Comparison of ENCODE assay signal across 1 cellular context in the genomic region with DNA sequence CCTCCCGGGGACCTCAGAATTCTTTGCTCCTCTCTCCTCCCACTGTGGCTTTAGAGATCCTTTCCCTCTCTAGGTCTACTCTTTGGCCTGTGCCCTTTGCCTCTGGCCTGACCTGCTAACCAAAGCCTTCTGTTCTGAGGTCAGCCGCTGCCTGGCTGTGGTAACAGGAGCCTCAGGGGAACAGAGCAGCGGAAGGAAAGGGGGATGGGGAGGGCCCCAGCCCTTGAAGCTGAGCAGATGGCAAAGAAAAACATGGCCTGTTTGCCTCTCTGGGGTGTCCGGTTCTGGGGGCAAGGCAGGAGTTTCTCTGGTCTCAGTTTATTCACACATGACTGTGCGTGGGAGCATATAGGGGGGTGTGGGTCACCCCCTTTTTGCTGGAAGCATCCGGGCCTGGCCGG.
A peak's percentile ranks its signal among the peaks of the same experiment; 100 is the strongest.
TF ChIP-seq lines count a peak whose summit lies in the region.

No MANE protein-coding gene starts in this region.

TF ChIP-seq in HepG2, 621 proteins besides CTCF, POLR2A, EP300 and RAD21 (continued from another document and continues in another):
- TF ChIP-seq, protein P1, sequence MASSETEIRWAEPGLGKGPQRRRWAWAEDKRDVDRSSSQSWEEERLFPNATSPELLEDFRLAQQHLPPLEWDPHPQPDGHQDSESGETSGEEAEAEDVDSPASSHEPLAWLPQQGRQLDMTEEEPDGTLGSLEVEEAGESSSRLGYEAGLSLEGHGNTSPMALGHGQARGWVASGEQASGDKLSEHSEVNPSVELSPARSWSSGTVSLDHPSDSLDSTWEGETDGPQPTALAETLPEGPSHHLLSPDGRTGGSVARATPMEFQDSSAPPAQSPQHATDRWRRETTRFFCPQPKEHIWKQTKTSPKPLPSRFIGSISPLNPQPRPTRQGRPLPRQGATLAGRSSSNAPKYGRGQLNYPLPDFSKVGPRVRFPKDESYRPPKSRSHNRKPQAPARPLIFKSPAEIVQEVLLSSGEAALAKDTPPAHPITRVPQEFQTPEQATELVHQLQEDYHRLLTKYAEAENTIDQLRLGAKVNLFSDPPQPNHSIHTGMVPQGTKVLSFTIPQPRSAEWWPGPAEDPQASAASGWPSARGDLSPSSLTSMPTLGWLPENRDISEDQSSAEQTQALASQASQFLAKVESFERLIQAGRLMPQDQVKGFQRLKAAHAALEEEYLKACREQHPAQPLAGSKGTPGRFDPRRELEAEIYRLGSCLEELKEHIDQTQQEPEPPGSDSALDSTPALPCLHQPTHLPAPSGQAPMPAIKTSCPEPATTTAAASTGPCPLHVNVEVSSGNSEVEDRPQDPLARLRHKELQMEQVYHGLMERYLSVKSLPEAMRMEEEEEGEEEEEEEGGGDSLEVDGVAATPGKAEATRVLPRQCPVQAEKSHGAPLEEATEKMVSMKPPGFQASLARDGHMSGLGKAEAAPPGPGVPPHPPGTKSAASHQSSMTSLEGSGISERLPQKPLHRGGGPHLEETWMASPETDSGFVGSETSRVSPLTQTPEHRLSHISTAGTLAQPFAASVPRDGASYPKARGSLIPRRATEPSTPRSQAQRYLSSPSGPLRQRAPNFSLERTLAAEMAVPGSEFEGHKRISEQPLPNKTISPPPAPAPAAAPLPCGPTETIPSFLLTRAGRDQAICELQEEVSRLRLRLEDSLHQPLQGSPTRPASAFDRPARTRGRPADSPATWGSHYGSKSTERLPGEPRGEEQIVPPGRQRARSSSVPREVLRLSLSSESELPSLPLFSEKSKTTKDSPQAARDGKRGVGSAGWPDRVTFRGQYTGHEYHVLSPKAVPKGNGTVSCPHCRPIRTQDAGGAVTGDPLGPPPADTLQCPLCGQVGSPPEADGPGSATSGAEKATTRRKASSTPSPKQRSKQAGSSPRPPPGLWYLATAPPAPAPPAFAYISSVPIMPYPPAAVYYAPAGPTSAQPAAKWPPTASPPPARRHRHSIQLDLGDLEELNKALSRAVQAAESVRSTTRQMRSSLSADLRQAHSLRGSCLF (CRISPR knock-in tag; IDR thresholded peaks at IDR 0.05; ENCODE audit: borderline replicate concordance) = no peak
- TF ChIP-seq TP53 (CRISPR knock-in tag; conservative IDR thresholded peaks at IDR 0.05) = 0 out of 2 replicates have a peak, but pooled peaks have one; percentile 21
- TF ChIP-seq KLF6 (CRISPR knock-in tag; IDR thresholded peaks at IDR 0.05) = no peak
- TF ChIP-seq RBM39 (IDR thresholded peaks at IDR 0.05; ENCODE audit: low read depth, low read length, poor library complexity, severe bottlenecking) = no peak
- no peak; the same call in 1 of the 2 replicates for TF ChIP-seq MIER2 (CRISPR knock-in tag; IDR thresholded peaks at IDR 0.05)
- no peak; the same call in 1 of the 2 replicates for TF ChIP-seq ETV6 (CRISPR knock-in tag; conservative IDR thresholded peaks at IDR 0.05)
- TF ChIP-seq ZBTB7B (CRISPR knock-in tag; IDR thresholded peaks at IDR 0.05) = peak; percentile 92
- no peak for TF ChIP-seq HHEX (CRISPR knock-in tag; IDR thresholded peaks at IDR 0.05)
- TF ChIP-seq MIXL1 (CRISPR knock-in tag; IDR thresholded peaks at IDR 0.05) = peak; percentile 54; the same call in 1 of the 2 replicates
- TF ChIP-seq EED (CRISPR knock-in tag; IDR thresholded peaks at IDR 0.05) = no peak
- TF ChIP-seq ZNF619 (CRISPR knock-in tag; IDR thresholded peaks at IDR 0.05) = peak; percentile 69; the same call in 1 of the 2 replicates
- TF ChIP-seq RFX5 (IDR thresholded peaks at IDR 0.05; ENCODE audit: low read depth, low read length) = no peak
- TF ChIP-seq FOSL1 (CRISPR knock-in tag; IDR thresholded peaks at IDR 0.05; ENCODE audit: borderline replicate concordance) = no peak
- TF ChIP-seq U2AF1 (optimal IDR thresholded peaks at IDR 0.05; ENCODE audit: low read depth, low read length) = peak; percentile 62
- 0 out of 2 replicates have a peak, but pooled peaks have one; percentile 33 for TF ChIP-seq ZFP1 (CRISPR knock-in tag; IDR thresholded peaks at IDR 0.05)
- TF ChIP-seq, protein P2, sequence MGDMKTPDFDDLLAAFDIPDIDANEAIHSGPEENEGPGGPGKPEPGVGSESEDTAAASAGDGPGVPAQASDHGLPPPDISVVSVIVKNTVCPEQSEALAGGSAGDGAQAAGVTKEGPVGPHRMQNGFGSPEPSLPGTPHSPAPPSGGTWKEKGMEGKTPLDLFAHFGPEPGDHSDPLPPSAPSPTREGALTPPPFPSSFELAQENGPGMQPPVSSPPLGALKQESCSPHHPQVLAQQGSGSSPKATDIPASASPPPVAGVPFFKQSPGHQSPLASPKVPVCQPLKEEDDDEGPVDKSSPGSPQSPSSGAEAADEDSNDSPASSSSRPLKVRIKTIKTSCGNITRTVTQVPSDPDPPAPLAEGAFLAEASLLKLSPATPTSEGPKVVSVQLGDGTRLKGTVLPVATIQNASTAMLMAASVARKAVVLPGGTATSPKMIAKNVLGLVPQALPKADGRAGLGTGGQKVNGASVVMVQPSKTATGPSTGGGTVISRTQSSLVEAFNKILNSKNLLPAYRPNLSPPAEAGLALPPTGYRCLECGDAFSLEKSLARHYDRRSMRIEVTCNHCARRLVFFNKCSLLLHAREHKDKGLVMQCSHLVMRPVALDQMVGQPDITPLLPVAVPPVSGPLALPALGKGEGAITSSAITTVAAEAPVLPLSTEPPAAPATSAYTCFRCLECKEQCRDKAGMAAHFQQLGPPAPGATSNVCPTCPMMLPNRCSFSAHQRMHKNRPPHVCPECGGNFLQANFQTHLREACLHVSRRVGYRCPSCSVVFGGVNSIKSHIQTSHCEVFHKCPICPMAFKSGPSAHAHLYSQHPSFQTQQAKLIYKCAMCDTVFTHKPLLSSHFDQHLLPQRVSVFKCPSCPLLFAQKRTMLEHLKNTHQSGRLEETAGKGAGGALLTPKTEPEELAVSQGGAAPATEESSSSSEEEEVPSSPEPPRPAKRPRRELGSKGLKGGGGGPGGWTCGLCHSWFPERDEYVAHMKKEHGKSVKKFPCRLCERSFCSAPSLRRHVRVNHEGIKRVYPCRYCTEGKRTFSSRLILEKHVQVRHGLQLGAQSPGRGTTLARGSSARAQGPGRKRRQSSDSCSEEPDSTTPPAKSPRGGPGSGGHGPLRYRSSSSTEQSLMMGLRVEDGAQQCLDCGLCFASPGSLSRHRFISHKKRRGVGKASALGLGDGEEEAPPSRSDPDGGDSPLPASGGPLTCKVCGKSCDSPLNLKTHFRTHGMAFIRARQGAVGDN (CRISPR knock-in tag; IDR thresholded peaks at IDR 0.05) = peak; percentile 93
- TF ChIP-seq MTA3 (CRISPR knock-in tag; IDR thresholded peaks at IDR 0.05) = no peak
- no peak for TF ChIP-seq KLF9 (CRISPR knock-in tag; IDR thresholded peaks at IDR 0.05; ENCODE audit: low read depth)
- no peak for TF ChIP-seq TOE1 (CRISPR knock-in tag; IDR thresholded peaks at IDR 0.05)
- TF ChIP-seq ZNF780A (CRISPR knock-in tag; IDR thresholded peaks at IDR 0.05) = no peak
- no peak for TF ChIP-seq ZNF737 (CRISPR knock-in tag; IDR thresholded peaks at IDR 0.05; ENCODE audit: borderline replicate concordance)
- TF ChIP-seq GABPB1 (CRISPR knock-in tag; IDR thresholded peaks at IDR 0.05) = peak; percentile 51
- TF ChIP-seq, protein P3, sequence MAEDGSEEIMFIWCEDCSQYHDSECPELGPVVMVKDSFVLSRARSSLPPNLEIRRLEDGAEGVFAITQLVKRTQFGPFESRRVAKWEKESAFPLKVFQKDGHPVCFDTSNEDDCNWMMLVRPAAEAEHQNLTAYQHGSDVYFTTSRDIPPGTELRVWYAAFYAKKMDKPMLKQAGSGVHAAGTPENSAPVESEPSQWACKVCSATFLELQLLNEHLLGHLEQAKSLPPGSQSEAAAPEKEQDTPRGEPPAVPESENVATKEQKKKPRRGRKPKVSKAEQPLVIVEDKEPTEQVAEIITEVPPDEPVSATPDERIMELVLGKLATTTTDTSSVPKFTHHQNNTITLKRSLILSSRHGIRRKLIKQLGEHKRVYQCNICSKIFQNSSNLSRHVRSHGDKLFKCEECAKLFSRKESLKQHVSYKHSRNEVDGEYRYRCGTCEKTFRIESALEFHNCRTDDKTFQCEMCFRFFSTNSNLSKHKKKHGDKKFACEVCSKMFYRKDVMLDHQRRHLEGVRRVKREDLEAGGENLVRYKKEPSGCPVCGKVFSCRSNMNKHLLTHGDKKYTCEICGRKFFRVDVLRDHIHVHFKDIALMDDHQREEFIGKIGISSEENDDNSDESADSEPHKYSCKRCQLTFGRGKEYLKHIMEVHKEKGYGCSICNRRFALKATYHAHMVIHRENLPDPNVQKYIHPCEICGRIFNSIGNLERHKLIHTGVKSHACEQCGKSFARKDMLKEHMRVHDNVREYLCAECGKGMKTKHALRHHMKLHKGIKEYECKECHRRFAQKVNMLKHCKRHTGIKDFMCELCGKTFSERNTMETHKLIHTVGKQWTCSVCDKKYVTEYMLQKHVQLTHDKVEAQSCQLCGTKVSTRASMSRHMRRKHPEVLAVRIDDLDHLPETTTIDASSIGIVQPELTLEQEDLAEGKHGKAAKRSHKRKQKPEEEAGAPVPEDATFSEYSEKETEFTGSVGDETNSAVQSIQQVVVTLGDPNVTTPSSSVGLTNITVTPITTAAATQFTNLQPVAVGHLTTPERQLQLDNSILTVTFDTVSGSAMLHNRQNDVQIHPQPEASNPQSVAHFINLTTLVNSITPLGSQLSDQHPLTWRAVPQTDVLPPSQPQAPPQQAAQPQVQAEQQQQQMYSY (CRISPR knock-in tag; IDR thresholded peaks at IDR 0.05) = no peak
- no peak for TF ChIP-seq ZNF143 (CRISPR knock-in tag; IDR thresholded peaks at IDR 0.05)
- peak; percentile 95 for TF ChIP-seq TARDBP (CRISPR knock-in tag; IDR thresholded peaks at IDR 0.05)
- TF ChIP-seq, protein P4, sequence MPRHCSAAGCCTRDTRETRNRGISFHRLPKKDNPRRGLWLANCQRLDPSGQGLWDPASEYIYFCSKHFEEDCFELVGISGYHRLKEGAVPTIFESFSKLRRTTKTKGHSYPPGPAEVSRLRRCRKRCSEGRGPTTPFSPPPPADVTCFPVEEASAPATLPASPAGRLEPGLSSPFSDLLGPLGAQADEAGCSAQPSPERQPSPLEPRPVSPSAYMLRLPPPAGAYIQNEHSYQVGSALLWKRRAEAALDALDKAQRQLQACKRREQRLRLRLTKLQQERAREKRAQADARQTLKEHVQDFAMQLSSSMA (CRISPR knock-in tag; IDR thresholded peaks at IDR 0.05) = 0 out of 2 replicates have a peak, but pooled peaks have one; percentile 37
- TF ChIP-seq, protein P5, sequence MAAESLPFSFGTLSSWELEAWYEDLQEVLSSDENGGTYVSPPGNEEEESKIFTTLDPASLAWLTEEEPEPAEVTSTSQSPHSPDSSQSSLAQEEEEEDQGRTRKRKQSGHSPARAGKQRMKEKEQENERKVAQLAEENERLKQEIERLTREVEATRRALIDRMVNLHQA (CRISPR knock-in tag; IDR thresholded peaks at IDR 0.05) = no peak
- TF ChIP-seq ZFP36L1 (CRISPR knock-in tag; IDR thresholded peaks at IDR 0.05) = no peak
- TF ChIP-seq ZNF788 (CRISPR knock-in tag; IDR thresholded peaks at IDR 0.05; ENCODE audit: borderline replicate concordance) = peak; percentile 92; the same call in 1 of the 2 replicates
- TF ChIP-seq FOSL2 (CRISPR knock-in tag; IDR thresholded peaks at IDR 0.05) = 0 out of 2 replicates have a peak, but pooled peaks have one; percentile 30
- TF ChIP-seq KDM5B (CRISPR knock-in tag; IDR thresholded peaks at IDR 0.05; ENCODE audit: borderline replicate concordance) = no peak
- TF ChIP-seq, protein P6, sequence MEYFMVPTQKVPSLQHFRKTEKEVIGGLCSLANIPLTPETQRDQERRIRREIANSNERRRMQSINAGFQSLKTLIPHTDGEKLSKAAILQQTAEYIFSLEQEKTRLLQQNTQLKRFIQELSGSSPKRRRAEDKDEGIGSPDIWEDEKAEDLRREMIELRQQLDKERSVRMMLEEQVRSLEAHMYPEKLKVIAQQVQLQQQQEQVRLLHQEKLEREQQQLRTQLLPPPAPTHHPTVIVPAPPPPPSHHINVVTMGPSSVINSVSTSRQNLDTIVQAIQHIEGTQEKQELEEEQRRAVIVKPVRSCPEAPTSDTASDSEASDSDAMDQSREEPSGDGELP (IDR thresholded peaks at IDR 0.05; ENCODE audit: borderline replicate concordance, low read depth) = peak; percentile 74; the same call in 1 of the 2 replicates
- TF ChIP-seq TBX3 (IDR thresholded peaks at IDR 0.05; ENCODE audit: borderline replicate concordance) = no peak
- peak; percentile 93 for TF ChIP-seq SIX4 (CRISPR knock-in tag; IDR thresholded peaks at IDR 0.05)
- TF ChIP-seq, protein P7, sequence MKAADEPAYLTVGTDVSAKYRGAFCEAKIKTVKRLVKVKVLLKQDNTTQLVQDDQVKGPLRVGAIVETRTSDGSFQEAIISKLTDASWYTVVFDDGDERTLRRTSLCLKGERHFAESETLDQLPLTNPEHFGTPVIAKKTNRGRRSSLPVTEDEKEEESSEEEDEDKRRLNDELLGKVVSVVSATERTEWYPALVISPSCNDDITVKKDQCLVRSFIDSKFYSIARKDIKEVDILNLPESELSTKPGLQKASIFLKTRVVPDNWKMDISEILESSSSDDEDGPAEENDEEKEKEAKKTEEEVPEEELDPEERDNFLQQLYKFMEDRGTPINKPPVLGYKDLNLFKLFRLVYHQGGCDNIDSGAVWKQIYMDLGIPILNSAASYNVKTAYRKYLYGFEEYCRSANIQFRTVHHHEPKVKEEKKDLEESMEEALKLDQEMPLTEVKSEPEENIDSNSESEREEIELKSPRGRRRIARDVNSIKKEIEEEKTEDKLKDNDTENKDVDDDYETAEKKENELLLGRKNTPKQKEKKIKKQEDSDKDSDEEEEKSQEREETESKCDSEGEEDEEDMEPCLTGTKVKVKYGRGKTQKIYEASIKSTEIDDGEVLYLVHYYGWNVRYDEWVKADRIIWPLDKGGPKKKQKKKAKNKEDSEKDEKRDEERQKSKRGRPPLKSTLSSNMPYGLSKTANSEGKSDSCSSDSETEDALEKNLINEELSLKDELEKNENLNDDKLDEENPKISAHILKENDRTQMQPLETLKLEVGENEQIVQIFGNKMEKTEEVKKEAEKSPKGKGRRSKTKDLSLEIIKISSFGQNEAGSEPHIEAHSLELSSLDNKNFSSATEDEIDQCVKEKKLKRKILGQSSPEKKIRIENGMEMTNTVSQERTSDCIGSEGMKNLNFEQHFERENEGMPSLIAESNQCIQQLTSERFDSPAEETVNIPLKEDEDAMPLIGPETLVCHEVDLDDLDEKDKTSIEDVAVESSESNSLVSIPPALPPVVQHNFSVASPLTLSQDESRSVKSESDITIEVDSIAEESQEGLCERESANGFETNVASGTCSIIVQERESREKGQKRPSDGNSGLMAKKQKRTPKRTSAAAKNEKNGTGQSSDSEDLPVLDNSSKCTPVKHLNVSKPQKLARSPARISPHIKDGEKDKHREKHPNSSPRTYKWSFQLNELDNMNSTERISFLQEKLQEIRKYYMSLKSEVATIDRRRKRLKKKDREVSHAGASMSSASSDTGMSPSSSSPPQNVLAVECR (CRISPR knock-in tag; IDR thresholded peaks at IDR 0.05; ENCODE audit: borderline replicate concordance) = peak; percentile 43; the same call in 1 of the 2 replicates
- TF ChIP-seq NR3C1 (CRISPR knock-in tag; IDR thresholded peaks at IDR 0.05) = no peak
- peak; percentile 25; the same call in 1 of the 2 replicates for TF ChIP-seq ARNTL (CRISPR knock-in tag; IDR thresholded peaks at IDR 0.05)
- peak; percentile 91 for TF ChIP-seq ZFX (CRISPR knock-in tag; IDR thresholded peaks at IDR 0.05; ENCODE audit: low read depth)
- TF ChIP-seq, protein P8, sequence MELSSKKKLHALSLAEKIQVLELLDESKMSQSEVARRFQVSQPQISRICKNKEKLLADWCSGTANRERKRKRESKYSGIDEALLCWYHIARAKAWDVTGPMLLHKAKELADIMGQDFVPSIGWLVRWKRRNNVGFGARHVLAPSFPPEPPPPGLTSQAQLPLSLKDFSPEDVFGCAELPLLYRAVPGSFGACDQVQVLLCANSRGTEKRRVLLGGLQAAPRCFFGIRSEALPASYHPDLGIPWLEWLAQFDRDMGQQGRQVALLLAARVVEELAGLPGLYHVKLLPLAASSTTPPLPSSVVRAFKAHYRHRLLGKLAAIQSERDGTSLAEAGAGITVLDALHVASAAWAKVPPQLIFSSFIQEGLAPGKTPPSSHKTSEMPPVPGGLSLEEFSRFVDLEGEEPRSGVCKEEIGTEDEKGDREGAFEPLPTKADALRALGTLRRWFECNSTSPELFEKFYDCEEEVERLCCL (CRISPR knock-in tag; IDR thresholded peaks at IDR 0.05; ENCODE audit: borderline replicate concordance) = no peak
- TF ChIP-seq ZNF781 (CRISPR knock-in tag; IDR thresholded peaks at IDR 0.05; ENCODE audit: borderline replicate concordance, not compliant biosample characterization) = no peak
